Comparison of ENCODE assay signal across 8 cellular contexts in genomic region chr7:141649865-141650499, GRCh38. TPM values are rescaled to one million over a fixed set of nuclear protein-coding genes. Genes with fewer than 3 reads are reported as not detected.
DNase-seq lines count a peak whose midpoint lies in the region; ATAC-seq, FAIRE-seq and TF ChIP-seq lines count a peak whose summit lies in the region.

No MANE protein-coding gene starts in this region.

- no peak for FAIRE-seq in frontal cortex (lab: Jason Lieb, UNC)

- H3K27me3 ChIP-seq in CD4-positive, alpha-beta T cell (ENCODE audit: control insufficient read depth, insufficient read depth, low read length): no peaks in the 10 kb centered on the region
- H3K27me3 ChIP-seq in vagina: no peaks in the 10 kb centered on the region

- peaks cover 0 to 13% of the 10 kb centered on the region in 2 donors for H3K36me3 ChIP-seq in vagina

- peak; percentile 17 for TF ChIP-seq CTCF in CD4-positive, alpha-beta T cell (IDR thresholded peaks at IDR 0.05)
- peak in 1 of 3 experiments; percentile 51 for TF ChIP-seq CTCF in vagina (IDR thresholded peaks at IDR 0.05)

- H3K27ac Mint-ChIP-seq in CD4-positive, alpha-beta T cell: peak overlapping the region; percentile 72
- no peak overlapping the region for H3K27ac Mint-ChIP-seq in activated CD8-positive, alpha-beta T cell treated with anti-CD3 and anti-CD28 coated beads, Interleukin-2, amount 10 ng/mL, durations not matched to agents 7 days and 5 days

- CTCF ChIA-PET in CD4-positive, alpha-beta T cell (lab: Charles Lee): no interaction called here
- CTCF ChIA-PET in activated CD8-positive, alpha-beta T cell treated with anti-CD3 and anti-CD28 coated beads, Interleukin-2, amount 10 ng/mL, durations not matched to agents 7 days and 5 days (lab: Charles Lee): interaction anchor here (0.6 to 15.1 kb wide), 11 partner anchors 8 to 578 kb away, joined by 3 to 187 read pairs (median 3); partner anchors contain the start of gene SSBP1

- peak; percentile 45 for ATAC-seq in CD4-positive, alpha-beta T cell (ENCODE audit: poor library complexity)
- ATAC-seq in GM19043 (IDR thresholded peaks at IDR 0.05; ENCODE audit: low read depth, unreplicated experiment): peak; percentile 41
- ATAC-seq in HG03280 (IDR thresholded peaks at IDR 0.05; ENCODE audit: unreplicated experiment): peak; percentile 81
- peak; percentile 40 for ATAC-seq in activated CD8-positive, alpha-beta T cell treated with anti-CD3 and anti-CD28 coated beads, Interleukin-2, amount 10 ng/mL, durations not matched to agents 7 days and 5 days

- H3K4me3 Mint-ChIP-seq in CD4-positive, alpha-beta T cell: no peak overlapping the region
- H3K4me3 Mint-ChIP-seq in activated CD8-positive, alpha-beta T cell treated with anti-CD3 and anti-CD28 coated beads, Interleukin-2, amount 10 ng/mL, durations not matched to agents 7 days and 5 days: no peak overlapping the region

- H3K4me1 Mint-ChIP-seq in CD4-positive, alpha-beta T cell (ENCODE audit: low read depth): peaks cover 12% of the 10 kb centered on the region
- peaks cover 6% of the 10 kb centered on the region for H3K4me1 Mint-ChIP-seq in activated CD8-positive, alpha-beta T cell treated with anti-CD3 and anti-CD28 coated beads, Interleukin-2, amount 10 ng/mL, durations not matched to agents 7 days and 5 days (ENCODE audit: low read depth)

- POLR2A ChIA-PET in CD4-positive, alpha-beta T cell (lab: Charles Lee): no interaction called here
- POLR2A ChIA-PET in activated CD8-positive, alpha-beta T cell treated with anti-CD3 and anti-CD28 coated beads, Interleukin-2, amount 10 ng/mL, durations not matched to agents 7 days and 5 days (lab: Charles Lee): interaction anchor here (2.6 kb wide), 1 partner anchor 88 kb away, joined by 8 read pairs; the partner anchor contains the start of gene SSBP1

- H3K27ac ChIP-seq in CD4-positive, alpha-beta T cell (ENCODE audit: low read depth, low read length): no peak overlapping the region
- H3K27ac ChIP-seq in vagina: no peak overlapping the region

- no peak overlapping the region for H3K4me3 ChIP-seq in vagina

- no peaks in the 10 kb centered on the region for H3K27me3 Mint-ChIP-seq in CD4-positive, alpha-beta T cell
- no peaks in the 10 kb centered on the region for H3K27me3 Mint-ChIP-seq in activated CD8-positive, alpha-beta T cell treated with anti-CD3 and anti-CD28 coated beads, Interleukin-2, amount 10 ng/mL, durations not matched to agents 7 days and 5 days (ENCODE audit: low read depth)

- no peaks in the 10 kb centered on the region for H3K4me1 ChIP-seq in vagina

- peaks cover 52% of the 10 kb centered on the region for H3K36me3 Mint-ChIP-seq in CD4-positive, alpha-beta T cell (ENCODE audit: low read depth)
- H3K36me3 Mint-ChIP-seq in activated CD8-positive, alpha-beta T cell treated with anti-CD3 and anti-CD28 coated beads, Interleukin-2, amount 10 ng/mL, durations not matched to agents 7 days and 5 days (ENCODE audit: low read depth): peaks cover 24% of the 10 kb centered on the region

- intact Hi-C loops in CD4-positive, alpha-beta T cell (cut with DNase I, micrococcal nuclease): loop anchor here in 1 of 2 experiments (10.0 kb wide), 1 partner anchor 535 kb away; no protein-coding TSS in a partner anchor
- intact Hi-C loops in vagina (cut with DNase I): loop anchor here (10.0 kb wide), 1 partner anchor 85 kb away; the partner anchor contains the start of gene SSBP1

- H3K9me3 ChIP-seq in CD4-positive, alpha-beta T cell (ENCODE audit: control insufficient read depth, low read length): no peaks in the 10 kb centered on the region
- H3K9me3 ChIP-seq in vagina: no peaks in the 10 kb centered on the region

- no peak for TF ChIP-seq POLR2A in vagina (IDR thresholded peaks at IDR 0.05)

- H3K9me3 Mint-ChIP-seq in CD4-positive, alpha-beta T cell: no peaks in the 10 kb centered on the region
- H3K9me3 Mint-ChIP-seq in activated CD8-positive, alpha-beta T cell treated with anti-CD3 and anti-CD28 coated beads, Interleukin-2, amount 10 ng/mL, durations not matched to agents 7 days and 5 days (ENCODE audit: insufficient read depth): no peaks in the 10 kb centered on the region

- DNase-seq in CD4-positive, alpha-beta T cell: peak in 1 of 10 experiments; percentile 15
- DNase-seq in NCI-H2196 treated with DMSO at 0.1 percent for 48 hours (lab: John Stamatoyannopoulos, UW; ENCODE audit: unreplicated experiment) (peak; percentile 87), frontal cortex (ENCODE audit: low spot score in 2 of 2) (peak; percentile 36 to 63), nucleus accumbens (lab: John Stamatoyannopoulos, UW) (peak in 52 of 56 donors; percentile 13 to 87 (median 62)), vagina (ENCODE audit: extremely low spot score in 2 of 2) (no peak)
- DNase-seq in activated CD8-positive, alpha-beta T cell treated with anti-CD3 and anti-CD28 coated beads, Interleukin-2, amount 10 ng/mL, durations not matched to agents 7 days and 5 days: peak; percentile 30

RNA-seq across cellular contexts. Expression of gene DENND11, which starts 52.0 kb away (rescaled TPM):
- 10 to 100 TPM; 39.2 to 41.1 TPM for total RNA-seq in CD4-positive, alpha-beta T cell
- total RNA-seq in activated CD8-positive, alpha-beta T cell treated with anti-CD3 and anti-CD28 coated beads, Interleukin-2, amount 10 ng/mL, durations not matched to agents 7 days and 5 days: 10 to 100 TPM; 22.9 to 23.3 TPM
- total RNA-seq in frontal cortex: 32.6 TPM
- 21.1 TPM for total RNA-seq in vagina

RNA-seq across cellular contexts. Expression of gene WEE2, which starts 58.2 kb away (rescaled TPM):
- total RNA-seq in CD4-positive, alpha-beta T cell: under 1 TPM; 0.08 to 0.14 TPM
- total RNA-seq in activated CD8-positive, alpha-beta T cell treated with anti-CD3 and anti-CD28 coated beads, Interleukin-2, amount 10 ng/mL, durations not matched to agents 7 days and 5 days: not detected
- total RNA-seq in frontal cortex: under 0.01 TPM
- not detected for total RNA-seq in vagina

Comparison
In these comparisons a context has a peak if more than half of its experiments do, and no peak if none do; other contexts are left out.
1. DNase-seq: peak in NCI-H2196 treated with DMSO at 0.1 percent for 48 hours (single experiment), activated CD8-positive, alpha-beta T cell treated with anti-CD3 and anti-CD28 coated beads, Interleukin-2, amount 10 ng/mL, durations not matched to agents 7 days and 5 days (single experiment), frontal cortex (2 of 2) and nucleus accumbens (52 of 56); none in vagina (0 of 2).
2. Peak in every context shown above with its lines, with median percentiles within 50 percentile points of each other: ATAC-seq.